ENCODE assay signal across 9 cellular contexts in genomic region chr18:5868218-5868904, GRCh38. TPM values are rescaled to one million over a fixed set of nuclear protein-coding genes. Genes with fewer than 3 reads are reported as not detected.
A peak's percentile ranks its signal among the peaks of the same experiment; 100 is the strongest.
DNase-seq lines count a peak whose midpoint lies in the region; ATAC-seq, FAIRE-seq and TF ChIP-seq lines count a peak whose summit lies in the region.
"Had no signal": no experiment of that assay in that cellular context is flagged by ENCODE, and none has a peak within 500 bp of the region (broad histone marks: within the 10 kb centered on the region; RNA-seq: fewer than 3 reads in every experiment).

No MANE protein-coding gene starts in this region.

- no peaks in the 10 kb centered on the region for H3K9me2 ChIP-seq in PC-9 (ENCODE audit: insufficient read depth)

- ATAC-seq in GM21529 (IDR thresholded peaks at IDR 0.05; ENCODE audit: unreplicated experiment), result peak; percentile 85

- intact Hi-C loops in PC-9 (cut with micrococcal nuclease; ENCODE audit: unreplicated experiment) (loop anchor here (1.0 to 5.0 kb wide), 2 partner anchors 654 to 1018 kb away; no protein-coding TSS in a partner anchor), kidney (cut with DNase I) (no loop called here)

- H3K79me2 ChIP-seq in PC-9 (ENCODE audit: low read depth), result no peaks in the 10 kb centered on the region

- TF ChIP-seq CTCF in PC-9 (conservative IDR thresholded peaks at IDR 0.05), result peak; percentile 83
- TF ChIP-seq CTCF in cardiac fibroblast (IDR thresholded peaks at IDR 0.05; ENCODE audit: low read depth, low read length), result peak; percentile 75
- TF ChIP-seq CTCF in kidney (IDR thresholded peaks at IDR 0.05; ENCODE audit: borderline replicate concordance, extremely low read depth, insufficient read depth), result peak; percentile 77

- CTCF ChIA-PET in PC-9 (lab: Charles Lee), result no interaction called here

- H3K9me3 ChIP-seq in PC-9 (ENCODE audit: insufficient read depth, low read depth) (no peaks in the 10 kb centered on the region), kidney (ENCODE audit: control insufficient read depth in 1 of 2, low read length in 2 of 2) (no peaks in the 10 kb centered on the region)

- no peak overlapping the region for H3K9ac ChIP-seq in kidney (ENCODE audit: low read length in 2 of 2)

- H3K4me1 ChIP-seq in PC-9 (replicated peaks; ENCODE audit: insufficient read depth), result no peaks in the 10 kb centered on the region
- H3K4me1 ChIP-seq in kidney (ENCODE audit: control insufficient read depth in 1 of 2, insufficient read depth in 1 of 2, low read depth in 1 of 2, low read length in 2 of 2), result no peaks in the 10 kb centered on the region

- H3F3A ChIP-seq in PC-9 (ENCODE audit: insufficient read depth, low read depth), result no peaks in the 10 kb centered on the region

- POLR2A ChIA-PET in PC-9 (lab: Charles Lee; ENCODE audit: unreplicated experiment), result interaction anchor here (0.6 kb wide), 1 partner anchor 377 kb away, joined by 4 read pairs; no protein-coding TSS in a partner anchor

- peak; percentile 97 for FAIRE-seq in kidney (lab: Jason Lieb, UNC)

- H3K4me3 ChIP-seq in PC-9 (no peak overlapping the region), cardiac fibroblast (replicated peaks in 1 of 2; ENCODE audit: low read depth in 2 of 2, low read length in 2 of 2) (no peak overlapping the region), kidney (ENCODE audit: low read length in 2 of 2) (no peak overlapping the region)

- H3K27ac ChIP-seq in PC-9 (no peak overlapping the region), kidney (ENCODE audit: low read depth in 2 of 2, low read length in 2 of 2) (no peak overlapping the region)

- H2AFZ ChIP-seq in PC-9, result no peak overlapping the region

- H3K27me3 ChIP-seq in PC-9 (ENCODE audit: insufficient read depth, low read depth), result no peaks in the 10 kb centered on the region

- peaks cover 4% of the 10 kb centered on the region; the same call in 1 of the 2 replicates for H4K20me1 ChIP-seq in PC-9 (ENCODE audit: insufficient read depth)

- DNase-seq in NCI-H82 (lab: John Stamatoyannopoulos, UW) (peak; percentile 88), NCI-H82 treated with DMSO at 0.1 percent for 48 hours (lab: John Stamatoyannopoulos, UW; ENCODE audit: unreplicated experiment) (no peak), HuH-7 (ENCODE audit: low spot score) (peak; percentile 39), PC-9 (peak; percentile 54 to 55), cardiac fibroblast (ENCODE audit: low read depth in 2 of 2) (peak; percentile 91 to 92), kidney (no peak), superior temporal gyrus (ENCODE audit: extremely low spot score) (peak; percentile 93)

- H3K36me3 ChIP-seq in PC-9 (ENCODE audit: low read depth), result no peaks in the 10 kb centered on the region
- H3K36me3 ChIP-seq in kidney (ENCODE audit: control insufficient read depth in 1 of 2, insufficient read depth in 2 of 2, low read length in 2 of 2), result no peaks in the 10 kb centered on the region

- BruUV-seq in PC-9 (replicated peaks; lab: Mats Ljungman, UMichigan), result no TSS peak

- H3K4me2 ChIP-seq in PC-9, result no peak overlapping the region

RNA-seq across cellular contexts. Expression of gene TMEM200C, which starts 27.0 kb away (rescaled TPM):
- total RNA-seq in PC-9 (2021) (not detected in 2 replicates), kidney (0.31 TPM)
- 2.1 TPM for polyA plus RNA-seq in kidney (ENCODE audit: insufficient read depth, low read depth, low replicate concordance)
- total RNA-seq: CD4-positive, CD25-positive, alpha-beta regulatory T cell had no signal
- polyA plus RNA-seq: CD4-positive, CD25-positive, alpha-beta regulatory T cell had no signal

Comparison
In these comparisons a context has a peak if more than half of its experiments do, and no peak if none do; other contexts are left out.
1. DNase-seq: peak in NCI-H82 (single experiment), HuH-7 (single experiment), PC-9 (2 of 2), cardiac fibroblast (2 of 2) and superior temporal gyrus (single experiment); none in NCI-H82 treated with DMSO at 0.1 percent for 48 hours (single experiment) and kidney (single experiment).
2. Peak in every context shown above with its lines, with median percentiles within 50 percentile points of each other: CTCF ChIP-seq.